ENCODE assay signal across 8 cellular contexts in genomic region chr1:8412183-8412831, GRCh38.
A peak's percentile ranks its signal among the peaks of the same experiment; 100 is the strongest.
DNase-seq lines count a peak whose midpoint lies in the region; ATAC-seq, FAIRE-seq and TF ChIP-seq lines count a peak whose summit lies in the region.

No MANE protein-coding gene starts in this region.

- H3K27me3 ChIP-seq in K562 (ENCODE audit: control insufficient read depth in 2 of 2, insufficient read depth in 2 of 2, low read length in 2 of 2) (no peaks in the 10 kb centered on the region), right atrium auricular region (no peaks in the 10 kb centered on the region), stomach (no peaks in the 10 kb centered on the region)

- peaks cover 3% of the 10 kb centered on the region for H3K9me1 ChIP-seq in K562 (ENCODE audit: control insufficient read depth, insufficient read depth, low read length)

- H4K20me1 ChIP-seq in K562 (replicated peaks; ENCODE audit: control insufficient read depth, insufficient read depth, low read length), result peaks cover 14% of the 10 kb centered on the region; the same call in 1 of the 2 replicates

- H3K79me2 ChIP-seq in K562 (ENCODE audit: control insufficient read depth, insufficient read depth, low read length), result peaks cover 17% of the 10 kb centered on the region; the same call in 1 of the 3 replicates

- TF ChIP-seq POLR2A in K562 (conservative IDR thresholded peaks at IDR 0.05), result no peak
- TF ChIP-seq POLR2A in stomach (IDR thresholded peaks at IDR 0.05), result no peak

- CTCF ChIA-PET in K562 (lab: Yijun Ruan, JAX; ENCODE audit: low intra/inter-chr PET ratio), result interaction anchor here (0.5 kb wide), 1 partner anchor 1053 kb away, joined by 3 read pairs; no protein-coding TSS in a partner anchor

- TF ChIP-seq CTCF in K562 (IDR thresholded peaks at IDR 0.05 in 2 of 3, conservative IDR thresholded peaks at IDR 0.05 in 1 of 3; ENCODE audit: insufficient read depth in 2 of 3, low read depth in 1 of 3, low read length in 3 of 3) (no peak), right atrium auricular region (IDR thresholded peaks at IDR 0.05) (peak in 1 of 2 donors; percentile 21), stomach (IDR thresholded peaks at IDR 0.05) (no peak)

- TF ChIP-seq RAD21 in K562 (CRISPR knock-in tag; conservative IDR thresholded peaks at IDR 0.05 in 1 of 2, IDR thresholded peaks at IDR 0.05 in 1 of 2), result no peak

- no peak for FAIRE-seq in K562 (lab: Jason Lieb, UNC)

- BruUV-seq in K562 (replicated peaks; lab: Mats Ljungman, UMichigan), result no TSS peak

- POLR2A ChIA-PET in K562 (lab: Yijun Ruan, JAX), result interaction anchor here (1.3 kb wide), 1 partner anchor 48 kb away, joined by 3 read pairs; no protein-coding TSS in a partner anchor

- no peak overlapping the region for H3K4me2 ChIP-seq in K562 (ENCODE audit: insufficient read depth, low read length)

- H3K4me1 ChIP-seq in K562 (replicated peaks in 1 of 2; ENCODE audit: control insufficient read depth in 2 of 2, insufficient read depth in 2 of 2, low read length in 2 of 2) (peaks cover 3 to 21% of the 10 kb centered on the region in 2 experiments; a peak in 4 of 5 replicates), right atrium auricular region (peaks cover 0 to 94% of the 10 kb centered on the region in 2 donors), stomach (peaks cover 87 to 100% (median 95%) of the 10 kb centered on the region in 4 donors)

- TF ChIP-seq EP300 in K562 (IDR thresholded peaks at IDR 0.05; ENCODE audit: low read length) (no peak), stomach (IDR thresholded peaks at IDR 0.05) (no peak)

- no peak for ATAC-seq in K562
- no peak for ATAC-seq in GM19467 (IDR thresholded peaks at IDR 0.05; ENCODE audit: unreplicated experiment)
- ATAC-seq in GM18519 (IDR thresholded peaks at IDR 0.05; ENCODE audit: low FRiP score, unreplicated experiment), result no peak

- peaks cover 27% of the 10 kb centered on the region for H3K36me3 ChIP-seq in K562 (ENCODE audit: control insufficient read depth, insufficient read depth, low read length)
- peaks cover 47% of the 10 kb centered on the region for H3K36me3 ChIP-seq in right atrium auricular region
- H3K36me3 ChIP-seq in stomach, result peaks cover 0 to 35% (median 26%) of the 10 kb centered on the region in 4 donors

- H3K9ac ChIP-seq in K562 (ENCODE audit: insufficient read depth in 1 of 2, low read depth in 2 of 2, low read length in 2 of 2), result no peak overlapping the region

- H3K9me3 ChIP-seq in K562 (replicated peaks; ENCODE audit: control insufficient read depth, insufficient read depth, low read depth, low read length) (no peaks in the 10 kb centered on the region), right atrium auricular region (no peaks in the 10 kb centered on the region), stomach (no peaks in the 10 kb centered on the region)

- no peak overlapping the region for H2AFZ ChIP-seq in K562 (ENCODE audit: low read depth, low read length)

- in situ Hi-C loops in K562 (cut with MboI), result no loop called here

- intact Hi-C loops in K562 (cut with micrococcal nuclease), result no loop called here
- intact Hi-C loops in stomach (cut with DNase I; ENCODE audit: low total_unique reads), result no loop called here

- no peak overlapping the region for H3K4me3 ChIP-seq in K562
- H3K4me3 ChIP-seq in right atrium auricular region, result no peak overlapping the region
- H3K4me3 ChIP-seq in stomach, result no peak overlapping the region

- 73% methylated on average over 8 of the region's 8 CpGs for WGBS in K562 (ENCODE audit: insufficient coverage, low coverage, missing lambda C conversion rate)
- WGBS in stomach, 5 donors, result 35 to 54% (median 42%) methylated on average over 8 of the region's 8 CpGs

- no peak overlapping the region for H3K27ac ChIP-seq in K562 (ENCODE audit: extremely low read depth, low read depth, low read length)
- H3K27ac ChIP-seq in right atrium auricular region, result peak overlapping the region; percentile 98 to 99
- H3K27ac ChIP-seq in stomach, result peak overlapping the region; percentile 5 to 99 (median 78)

- peak; percentile 96 for DNase-seq in HCEC 1CT
- no peak for DNase-seq in K562 (ENCODE audit: extremely low read depth in 1 of 4, low spot score in 3 of 4)
- peak; percentile 76 for DNase-seq in right atrium auricular region (ENCODE audit: low spot score)
- DNase-seq in stomach, result no peak
- DNase-seq in stimulated activated CD4-positive, alpha-beta T cell treated with anti-CD3 and anti-CD28 coated beads, Interleukin-4, amount 100 ng/mL, for 1 hour, result no peak
- DNase-seq in ecto neural progenitor cell (ENCODE audit: low spot score), result no peak

TF ChIP-seq in K562, 482 proteins besides CTCF, POLR2A, EP300 and RAD21:
- no peak for TF ChIP-seq SRSF9 (IDR thresholded peaks at IDR 0.05; ENCODE audit: borderline replicate concordance, low read depth, low read length)
- TF ChIP-seq ZBTB43 (CRISPR knock-in tag; IDR thresholded peaks at IDR 0.05), result no peak
- no peak for TF ChIP-seq STAT5A (IDR thresholded peaks at IDR 0.05; ENCODE audit: borderline replicate concordance, low read length)
- TF ChIP-seq ZFP36 (IDR thresholded peaks at IDR 0.05; ENCODE audit: low read depth, low read length, partially characterized antibody), result peak; percentile 19
- 0 out of 2 replicates have a peak, but pooled peaks have one; percentile 15 for TF ChIP-seq ARID1B (IDR thresholded peaks at IDR 0.05)
- TF ChIP-seq RFX1 (IDR thresholded peaks at IDR 0.05), result no peak
- peak; percentile 91 for TF ChIP-seq FOSL1 (tag; conservative IDR thresholded peaks at IDR 0.05)
- TF ChIP-seq, protein P1, sequence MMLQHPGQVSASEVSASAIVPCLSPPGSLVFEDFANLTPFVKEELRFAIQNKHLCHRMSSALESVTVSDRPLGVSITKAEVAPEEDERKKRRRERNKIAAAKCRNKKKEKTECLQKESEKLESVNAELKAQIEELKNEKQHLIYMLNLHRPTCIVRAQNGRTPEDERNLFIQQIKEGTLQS (IDR thresholded peaks at IDR 0.05), result peak; percentile 50
- TF ChIP-seq, protein P1 (CRISPR knock-in tag; conservative IDR thresholded peaks at IDR 0.05), result no peak
- 0 out of 2 replicates have a peak, but pooled peaks have one; percentile 8 for TF ChIP-seq TCF3 (CRISPR knock-in tag; IDR thresholded peaks at IDR 0.05)
- no peak for TF ChIP-seq DNMT1 (IDR thresholded peaks at IDR 0.05)
- TF ChIP-seq JUND (IDR thresholded peaks at IDR 0.05; ENCODE audit: borderline replicate concordance, low read depth, low read length), result peak; percentile 60; the same call in 1 of the 2 replicates
- TF ChIP-seq JUND (tag; IDR thresholded peaks at IDR 0.05; ENCODE audit: borderline replicate concordance, low read depth, low read length), result peak; percentile 40; the same call in 2 of the 3 replicates

Comparison
In these comparisons a context has a peak if more than half of its experiments do, and no peak if none do; other contexts are left out.
1. DNase-seq: peak in HCEC 1CT (single experiment) and right atrium auricular region (single experiment); none in K562 (0 of 4), stomach (single experiment), stimulated activated CD4-positive, alpha-beta T cell treated with anti-CD3 and anti-CD28 coated beads, Interleukin-4, amount 100 ng/mL, for 1 hour (single experiment) and ecto neural progenitor cell (single experiment).